3 cellular contexts compared by ENCODE assay signal in genomic region chr6:22330941-22331340, GRCh38.
TF ChIP-seq lines count a peak whose summit lies in the region.

No MANE protein-coding gene starts in this region.

TF ChIP-seq in A549, 52 proteins besides CTCF, POLR2A, EP300 and RAD21:
- TF ChIP-seq MAFK (IDR thresholded peaks at IDR 0.05; ENCODE audit: partially characterized antibody), result peak; percentile 60
- no peak for TF ChIP-seq NR3C1 (IDR thresholded peaks at IDR 0.05)

TF ChIP-seq in IMR-90, 13 proteins besides CTCF, POLR2A, EP300 and RAD21:
- TF ChIP-seq MXI1 (IDR thresholded peaks at IDR 0.05; ENCODE audit: borderline replicate concordance, low read depth, low read length) (no peak), ELK1 (IDR thresholded peaks at IDR 0.05; ENCODE audit: borderline replicate concordance, low read depth, low read length) (no peak), MAFK (IDR thresholded peaks at IDR 0.05; ENCODE audit: low read depth, low read length) (peak; percentile 92), NFE2L2 (IDR thresholded peaks at IDR 0.05; ENCODE audit: low read depth, low read length) (no peak)
TF ChIP-seq in IMR-90: peak in this region for 1.

TF ChIP-seq in H1, 55 proteins besides CTCF, POLR2A, EP300 and RAD21:
- no peak for TF ChIP-seq ZNF274 (IDR thresholded peaks at IDR 0.05; ENCODE audit: borderline replicate concordance, extremely low read depth, low read length)
- no peak for TF ChIP-seq GABPA (IDR thresholded peaks at IDR 0.05; ENCODE audit: borderline replicate concordance, insufficient read depth, low read length)
- TF ChIP-seq MAFK (IDR thresholded peaks at IDR 0.05; ENCODE audit: low read depth, low read length), result peak; percentile 29; the same call in 1 of the 2 replicates
